19 cellular contexts compared by ENCODE assay signal in the genomic region with DNA sequence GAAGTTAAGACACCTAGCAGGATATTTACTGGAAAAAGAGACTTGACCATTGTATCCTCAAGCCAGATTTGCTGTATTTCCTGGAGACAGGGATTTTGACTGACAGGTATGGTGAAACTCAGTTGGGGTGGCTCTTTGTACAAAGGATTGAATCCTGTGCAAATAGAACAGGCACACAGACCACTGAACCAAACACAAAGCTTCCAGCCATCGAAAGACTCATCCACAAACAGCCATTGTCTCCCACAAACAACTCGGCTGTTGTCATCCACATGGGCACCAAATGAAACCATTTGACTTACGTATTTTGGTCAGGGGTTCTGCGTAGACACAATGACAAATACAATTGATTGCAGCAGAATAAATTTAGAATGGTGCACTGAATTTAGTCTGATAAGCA. TPM values are rescaled to one million over a fixed set of nuclear protein-coding genes. Genes with fewer than 3 reads are reported as not detected.
DNase-seq lines count a peak whose midpoint lies in the region; ATAC-seq, FAIRE-seq and TF ChIP-seq lines count a peak whose summit lies in the region.
"Had no signal": no experiment of that assay in that cellular context is flagged by ENCODE, and none has a peak within 500 bp of the region (broad histone marks: within the 10 kb centered on the region; RNA-seq: fewer than 3 reads in every experiment).

No MANE protein-coding gene starts in this region.

- H3K4me1 ChIP-seq in HepG2 (ENCODE audit: insufficient read depth, low read length), result peaks cover 11% of the 10 kb centered on the region; the same call in 1 of the 2 replicates
- H3K4me1 ChIP-seq in right lobe of liver, result peaks cover 0 to 6% (median 1%) of the 10 kb centered on the region in 4 donors
- H3K4me1 ChIP-seq: BLaER1 had no signal

- CTCF ChIA-PET in HepG2 (lab: Yijun Ruan, JAX; ENCODE audit: low intra/inter-chr PET ratio, low total read pairs), result no interaction called here
- CTCF ChIA-PET in activated naive CD4-positive, alpha-beta T cell treated with anti-CD3 and anti-CD28 coated beads for 36 hours (lab: Charles Lee), result no interaction called here

- no peak for TF ChIP-seq RAD21 in HepG2 (CRISPR knock-in tag; IDR thresholded peaks at IDR 0.05)

- DNase-seq in HepG2 (ENCODE audit: low spot score), result peak; percentile 44
- DNase-seq in right lobe of liver, result no peak
- DNase-seq in frontal cortex (ENCODE audit: low spot score in 2 of 2), result peak; percentile 18 to 42
- peak; percentile 27 for DNase-seq in middle frontal gyrus (ENCODE audit: extremely low spot score, low spot score)
- DNase-seq in activated naive CD4-positive, alpha-beta T cell treated with anti-CD3 and anti-CD28 coated beads for 36 hours, result no peak
- DNase-seq in NCI-H2029 (lab: John Stamatoyannopoulos, UW), result no peak
- DNase-seq in glomerular visceral epithelial cell (ENCODE audit: extremely low spot score), result no peak
- DNase-seq: 8988T; CD8-positive, alpha-beta memory T cell; DND-41; GDM1; NCI-H187 treated with DMSO at 0.1 percent for 48 hours; NCI-H2171; NCI-H510A treated with DMSO at 0.1 percent for 48 hours had no signal

- no peaks in the 10 kb centered on the region for H4K20me1 ChIP-seq in HepG2 (ENCODE audit: insufficient read depth, low read length)
- H4K20me1 ChIP-seq: BLaER1 had no signal

- H3K36me3 ChIP-seq in HepG2 (replicated peaks in 1 of 2; ENCODE audit: control insufficient read depth in 1 of 2, insufficient read depth in 2 of 2, low read length in 2 of 2) (no peaks in the 10 kb centered on the region), right lobe of liver (peaks cover 0 to 14% (median 0%) of the 10 kb centered on the region in 4 donors)
- H3K36me3 ChIP-seq: BLaER1, HAP-1 had no signal

- H3K4me2 ChIP-seq in HepG2 (ENCODE audit: low read depth, low read length), result no peak overlapping the region
- H3K4me2 ChIP-seq: BLaER1 had no signal

- ATAC-seq in HepG2 (peak; percentile 69), right lobe of liver (no peak), HG02798 (IDR thresholded peaks at IDR 0.05; ENCODE audit: poor library complexity, unreplicated experiment) (no peak)
- ATAC-seq: GM12878, K562 had no signal

- POLR2A ChIA-PET in HepG2 (lab: Yijun Ruan, JAX), result no interaction called here

- no peaks in the 10 kb centered on the region for H3K79me2 ChIP-seq in HepG2 (ENCODE audit: insufficient read depth, low read length)

- 6% methylated on average over 4 of the region's 4 CpGs for WGBS in HepG2 (ENCODE audit: low lambda C conversion rate)
- 93% methylated on average over 2 of the region's 4 CpGs for WGBS in right lobe of liver (ENCODE audit: insufficient coverage, low coverage, low lambda C conversion rate, missing lambda C conversion rate)

- intact Hi-C loops in HepG2 (cut with micrococcal nuclease; ENCODE audit: unreplicated experiment), result loop anchor here (2.0 kb wide), 1 partner anchor 26 kb away; no protein-coding TSS in a partner anchor
- intact Hi-C loops in right lobe of liver (cut with DNase I), result no loop called here
- intact Hi-C loops in activated naive CD4-positive, alpha-beta T cell treated with anti-CD3 and anti-CD28 coated beads for 36 hours (cut with micrococcal nuclease), result no loop called here

- no peak overlapping the region for H3K27ac Mint-ChIP-seq in activated naive CD4-positive, alpha-beta T cell treated with anti-CD3 and anti-CD28 coated beads for 36 hours
- H3K27ac Mint-ChIP-seq: CD8-positive, alpha-beta memory T cell had no signal

- no peaks in the 10 kb centered on the region; a peak in 1 of 5 replicates for H3K27me3 ChIP-seq in HepG2 (ENCODE audit: control insufficient read depth in 1 of 2, insufficient read depth in 2 of 2, low read length in 2 of 2)
- H3K27me3 ChIP-seq in right lobe of liver, result no peaks in the 10 kb centered on the region
- H3K27me3 ChIP-seq: BLaER1 had no signal

- H3K9me3 ChIP-seq in HepG2 (ENCODE audit: low read length) (no peaks in the 10 kb centered on the region), right lobe of liver (no peaks in the 10 kb centered on the region)
- H3K9me3 ChIP-seq: BLaER1, HAP-1 had no signal

- H3K4me1 Mint-ChIP-seq in activated naive CD4-positive, alpha-beta T cell treated with anti-CD3 and anti-CD28 coated beads for 36 hours (ENCODE audit: low read depth), result no peaks in the 10 kb centered on the region
- H3K4me1 Mint-ChIP-seq: CD8-positive, alpha-beta memory T cell had no signal

- no peak overlapping the region for H3K4me3 ChIP-seq in HepG2 (replicated peaks in 1 of 3; ENCODE audit: insufficient read depth in 1 of 3, low read depth in 2 of 3, low read length in 3 of 3)
- no peak overlapping the region for H3K4me3 ChIP-seq in right lobe of liver
- H3K4me3 ChIP-seq: BLaER1, GM12878, HAP-1, K562 had no signal

- H3K36me3 Mint-ChIP-seq in activated naive CD4-positive, alpha-beta T cell treated with anti-CD3 and anti-CD28 coated beads for 36 hours (ENCODE audit: low read depth), result no peaks in the 10 kb centered on the region
- H3K36me3 Mint-ChIP-seq: CD8-positive, alpha-beta memory T cell had no signal

- no peak overlapping the region for H3K4me3 Mint-ChIP-seq in activated naive CD4-positive, alpha-beta T cell treated with anti-CD3 and anti-CD28 coated beads for 36 hours
- H3K4me3 Mint-ChIP-seq: CD8-positive, alpha-beta memory T cell had no signal

- FAIRE-seq in HepG2 (lab: Jason Lieb, UNC), result no peak
- peak; percentile 89 for FAIRE-seq in frontal cortex (lab: Jason Lieb, UNC)
- FAIRE-seq: GM12878, K562 had no signal

- no TSS peak for BruUV-seq in HepG2 (replicated peaks; lab: Mats Ljungman, UMichigan)

- no peak overlapping the region for H2AFZ ChIP-seq in HepG2 (ENCODE audit: low read length)

- peaks cover 3% of the 10 kb centered on the region for H3K27me3 Mint-ChIP-seq in activated naive CD4-positive, alpha-beta T cell treated with anti-CD3 and anti-CD28 coated beads for 36 hours (ENCODE audit: low read depth)

- TF ChIP-seq CTCF in HepG2 (CRISPR knock-in tag; IDR thresholded peaks at IDR 0.05) (no peak), right lobe of liver (IDR thresholded peaks at IDR 0.05) (no peak)

- no peak overlapping the region for H3K27ac ChIP-seq in HepG2 (ENCODE audit: extremely low read length, insufficient read depth, low read length)
- no peak overlapping the region for H3K27ac ChIP-seq in right lobe of liver
- H3K27ac ChIP-seq: BLaER1 had no signal

- TF ChIP-seq POLR2A in HepG2 (IDR thresholded peaks at IDR 0.05; ENCODE audit: insufficient read depth in 1 of 2, low read depth in 2 of 2, low read length in 2 of 2) (no peak), right lobe of liver (IDR thresholded peaks at IDR 0.05) (no peak)

- in situ Hi-C loops in HepG2 (cut with HindIII; ENCODE audit: extremely low pct_ligation_motif_present, low pct_unique_long_range_greater_than_20kb), result no loop called here

- no peaks in the 10 kb centered on the region for H3K9me3 Mint-ChIP-seq in activated naive CD4-positive, alpha-beta T cell treated with anti-CD3 and anti-CD28 coated beads for 36 hours
- H3K9me3 Mint-ChIP-seq: CD8-positive, alpha-beta memory T cell had no signal

- H3K9ac ChIP-seq in HepG2 (ENCODE audit: insufficient read depth, low read depth, low read length), result no peak overlapping the region
- H3K9ac ChIP-seq: BLaER1 had no signal

- TF ChIP-seq EP300 in HepG2 (IDR thresholded peaks at IDR 0.05; ENCODE audit: low read depth in 2 of 2, low read length in 2 of 2), result no peak
- TF ChIP-seq EP300 in HepG2 (CRISPR knock-in tag; IDR thresholded peaks at IDR 0.05; ENCODE audit: borderline replicate concordance), result no peak

TF ChIP-seq in HepG2, 621 proteins besides CTCF, POLR2A, EP300 and RAD21 (continues in another document):
- TF ChIP-seq EZH2 (conservative IDR thresholded peaks at IDR 0.05; ENCODE audit: low read depth, low read length) (no peak), PBX2 (CRISPR knock-in tag; IDR thresholded peaks at IDR 0.05) (peak; percentile 17; the same call in 1 of the 2 replicates), SOX5 (CRISPR knock-in tag; IDR thresholded peaks at IDR 0.05; ENCODE audit: borderline replicate concordance) (peak; percentile 82), SOX13 (IDR thresholded peaks at IDR 0.05) (no peak), SOX13 (CRISPR knock-in tag; conservative IDR thresholded peaks at IDR 0.05 in 1 of 2, IDR thresholded peaks at IDR 0.05 in 1 of 2) (peak in 1 of 2 experiments; percentile 82; a peak in 2 of 4 replicates)

RNA-seq across cellular contexts. Expression of gene RNF152, which starts 15.9 kb away (rescaled TPM):
- total RNA-seq in HepG2 (2016; rRNA removed; fragmentation: Illumina TruSeq; extraction: Trizol) (not detected in 2 replicates), right lobe of liver (100 to 1,000 TPM in 1 of 6 experiments, 10 to 100 TPM in 5; 19.5 to 101 (median 54.1) TPM), frontal cortex (106 TPM)
- not detected in 2 replicates for total RNA-seq in HepG2 (2016; cell fraction: cytosol; rRNA removed; fragmentation: Illumina TruSeq; extraction: Trizol; ENCODE audit: low read depth)
- not detected in 2 replicates for total RNA-seq in HepG2 (2016; cell fraction: insoluble cytoplasmic fraction; rRNA removed; fragmentation: Illumina TruSeq; extraction: Trizol)
- not detected in 2 replicates for total RNA-seq in HepG2 (2016; cell fraction: membrane; rRNA removed; fragmentation: Illumina TruSeq; extraction: Trizol)
- not detected in 2 replicates for total RNA-seq in HepG2 (2016; cell fraction: nucleus; rRNA removed; fragmentation: Illumina TruSeq; extraction: Trizol)
- 0.04 and 0.08 TPM in 2 replicates for polyA plus RNA-seq in HepG2 (2011; rRNA removed)
- polyA plus RNA-seq in HepG2 (2011; cell fraction: cytosol; rRNA removed), result 0.07 and 0.08 TPM in 2 replicates
- not detected in 2 replicates for polyA plus RNA-seq in HepG2 (2011; cell fraction: nucleus; rRNA removed)
- not detected in 2 replicates for polyA plus RNA-seq in HepG2 (2012)
- not detected in 2 replicates for polyA plus RNA-seq in HepG2 (2016; cell fraction: cytosol; fragmentation: Illumina TruSeq; extraction: Trizol; ENCODE audit: low read depth)
- not detected in 2 replicates for polyA plus RNA-seq in HepG2 (2016; cell fraction: insoluble cytoplasmic fraction; fragmentation: Illumina TruSeq; extraction: Trizol; ENCODE audit: low read depth)
- not detected in 2 replicates for polyA plus RNA-seq in HepG2 (2016; cell fraction: membrane; fragmentation: Illumina TruSeq; extraction: Trizol; ENCODE audit: low read depth)
- not detected in 2 replicates for polyA plus RNA-seq in HepG2 (2016; cell fraction: nucleus; fragmentation: Illumina TruSeq; extraction: Trizol; ENCODE audit: insufficient read depth, low read depth)
- 0.82 TPM in 1 of 2 replicates, not detected in the other for polyA minus RNA-seq in HepG2 (2011; rRNA and poly(A)+ RNA removed; ENCODE audit: low replicate concordance)
- not detected in 2 replicates for polyA minus RNA-seq in HepG2 (2011; cell fraction: cytosol; rRNA and poly(A)+ RNA removed)
- polyA minus RNA-seq in HepG2 (2011; cell fraction: nucleus; rRNA and poly(A)+ RNA removed), result 0.62 and 0.64 TPM in 2 replicates
- under 1 TPM; 0.10 to 0.17 TPM for total RNA-seq in activated naive CD4-positive, alpha-beta T cell treated with anti-CD3 and anti-CD28 coated beads for 36 hours
- polyA plus RNA-seq: CD8-positive, alpha-beta memory T cell had no signal

Comparison
In these comparisons a context has a peak if more than half of its experiments do, and no peak if none do; other contexts are left out.
1. DNase-seq: peak in HepG2 (single experiment), frontal cortex (2 of 2) and middle frontal gyrus (single experiment); none in right lobe of liver (0 of 3), activated naive CD4-positive, alpha-beta T cell treated with anti-CD3 and anti-CD28 coated beads for 36 hours (single experiment), NCI-H2029 (single experiment) and glomerular visceral epithelial cell (single experiment).
2. RNA of gene RNF152, which starts 15.9 kb away (total RNA-seq): 106 TPM in frontal cortex (single experiment) and 19.5 to 101 TPM in right lobe of liver; 0.10 to 0.17 TPM in activated naive CD4-positive, alpha-beta T cell treated with anti-CD3 and anti-CD28 coated beads for 36 hours and not detected in HepG2; every median in the first group is over 10 times any median in the second.